1 cellular context compared by ENCODE assay signal in the genomic region with DNA sequence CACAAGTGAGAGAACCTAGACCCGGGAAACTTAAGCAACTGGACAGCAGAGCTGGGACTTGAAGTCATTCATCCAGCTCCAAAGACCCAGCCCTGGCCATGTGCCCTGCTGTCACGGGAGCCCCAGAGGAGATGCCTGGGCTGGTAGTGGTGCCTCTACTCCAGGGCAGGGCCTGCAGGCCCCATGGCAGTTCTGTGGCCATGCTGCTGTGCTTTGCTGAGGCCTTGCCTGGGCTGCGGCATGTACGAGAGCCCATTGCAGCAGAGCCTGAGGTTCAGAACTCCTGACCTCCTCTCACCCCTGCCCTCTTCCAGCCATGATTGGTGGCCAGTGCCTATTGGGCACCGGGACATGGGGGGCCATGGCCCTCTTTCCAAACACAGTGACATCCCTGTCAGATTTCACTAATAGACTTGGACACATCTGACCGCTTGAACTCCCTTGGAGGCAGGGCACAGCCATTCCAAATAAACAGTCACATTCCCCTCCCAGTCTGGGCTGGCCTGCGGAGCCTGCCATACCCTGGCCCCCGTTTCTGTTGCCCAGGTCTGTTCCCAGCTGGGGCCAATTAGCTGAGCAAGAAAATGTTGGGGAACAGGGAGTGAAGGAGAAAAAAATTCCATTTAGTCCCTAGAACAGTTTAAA.
TF ChIP-seq lines count a peak whose summit lies in the region.

No MANE protein-coding gene starts in this region.

TF ChIP-seq in IMR-90, 13 proteins besides CTCF, POLR2A, EP300 and RAD21 (continued from another document):
- TF ChIP-seq, protein P1, sequence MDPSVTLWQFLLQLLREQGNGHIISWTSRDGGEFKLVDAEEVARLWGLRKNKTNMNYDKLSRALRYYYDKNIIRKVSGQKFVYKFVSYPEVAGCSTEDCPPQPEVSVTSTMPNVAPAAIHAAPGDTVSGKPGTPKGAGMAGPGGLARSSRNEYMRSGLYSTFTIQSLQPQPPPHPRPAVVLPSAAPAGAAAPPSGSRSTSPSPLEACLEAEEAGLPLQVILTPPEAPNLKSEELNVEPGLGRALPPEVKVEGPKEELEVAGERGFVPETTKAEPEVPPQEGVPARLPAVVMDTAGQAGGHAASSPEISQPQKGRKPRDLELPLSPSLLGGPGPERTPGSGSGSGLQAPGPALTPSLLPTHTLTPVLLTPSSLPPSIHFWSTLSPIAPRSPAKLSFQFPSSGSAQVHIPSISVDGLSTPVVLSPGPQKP (IDR thresholded peaks at IDR 0.05; ENCODE audit: borderline replicate concordance, low read depth, low read length), result no peak
- TF ChIP-seq RCOR1 (IDR thresholded peaks at IDR 0.05; ENCODE audit: insufficient replicate concordance, low read length), result no peak
- no peak for TF ChIP-seq BHLHE40 (IDR thresholded peaks at IDR 0.05; ENCODE audit: low read depth, low read length)
- TF ChIP-seq, protein P2, sequence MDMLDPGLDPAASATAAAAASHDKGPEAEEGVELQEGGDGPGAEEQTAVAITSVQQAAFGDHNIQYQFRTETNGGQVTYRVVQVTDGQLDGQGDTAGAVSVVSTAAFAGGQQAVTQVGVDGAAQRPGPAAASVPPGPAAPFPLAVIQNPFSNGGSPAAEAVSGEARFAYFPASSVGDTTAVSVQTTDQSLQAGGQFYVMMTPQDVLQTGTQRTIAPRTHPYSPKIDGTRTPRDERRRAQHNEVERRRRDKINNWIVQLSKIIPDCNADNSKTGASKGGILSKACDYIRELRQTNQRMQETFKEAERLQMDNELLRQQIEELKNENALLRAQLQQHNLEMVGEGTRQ (IDR thresholded peaks at IDR 0.05; ENCODE audit: low read depth, low read length), result no peak
- TF ChIP-seq CEBPB (IDR thresholded peaks at IDR 0.05; ENCODE audit: low read depth, low read length), result no peak
- TF ChIP-seq CHD1 (IDR thresholded peaks at IDR 0.05; ENCODE audit: low read depth, low read length), result no peak
- no peak for TF ChIP-seq MAFK (IDR thresholded peaks at IDR 0.05; ENCODE audit: low read depth, low read length)
- TF ChIP-seq SMC3 (IDR thresholded peaks at IDR 0.05; ENCODE audit: low read depth, low read length), result no peak
- no peak for TF ChIP-seq FOS (IDR thresholded peaks at IDR 0.05; ENCODE audit: low read depth, low read length)
